ENCODE assay signal across 1 cellular context in genomic region chr1:109192433-109192832, GRCh38.
TF ChIP-seq lines count a peak whose summit lies in the region.

No MANE protein-coding gene starts in this region.

TF ChIP-seq in H1, 55 proteins besides CTCF, POLR2A, EP300 and RAD21 (continued from another document):
- no peak for TF ChIP-seq SAP30 (IDR thresholded peaks at IDR 0.05; ENCODE audit: insufficient read depth, insufficient replicate concordance, low read length)
- TF ChIP-seq YY1 (IDR thresholded peaks at IDR 0.05; ENCODE audit: low read depth, low read length) = no peak
- no peak for TF ChIP-seq EGR1 (IDR thresholded peaks at IDR 0.05; ENCODE audit: borderline replicate concordance, low read depth, low read length)
- no peak for TF ChIP-seq TAF1 (IDR thresholded peaks at IDR 0.05; ENCODE audit: low read depth, low read length)
- no peak for TF ChIP-seq PHF8 (conservative IDR thresholded peaks at IDR 0.05; ENCODE audit: low read depth, low read length)
- no peak for TF ChIP-seq BRCA1 (IDR thresholded peaks at IDR 0.05; ENCODE audit: low read depth, low read length)
- no peak for TF ChIP-seq JUND (IDR thresholded peaks at IDR 0.05; ENCODE audit: low read length)
- TF ChIP-seq KDM1A (IDR thresholded peaks at IDR 0.05; ENCODE audit: borderline replicate concordance, low read length) = no peak
- no peak for TF ChIP-seq ATF3 (IDR thresholded peaks at IDR 0.05; ENCODE audit: insufficient read depth, low read depth, low read length)
